Comparison of ENCODE assay signal across 12 cellular contexts in the genomic region with DNA sequence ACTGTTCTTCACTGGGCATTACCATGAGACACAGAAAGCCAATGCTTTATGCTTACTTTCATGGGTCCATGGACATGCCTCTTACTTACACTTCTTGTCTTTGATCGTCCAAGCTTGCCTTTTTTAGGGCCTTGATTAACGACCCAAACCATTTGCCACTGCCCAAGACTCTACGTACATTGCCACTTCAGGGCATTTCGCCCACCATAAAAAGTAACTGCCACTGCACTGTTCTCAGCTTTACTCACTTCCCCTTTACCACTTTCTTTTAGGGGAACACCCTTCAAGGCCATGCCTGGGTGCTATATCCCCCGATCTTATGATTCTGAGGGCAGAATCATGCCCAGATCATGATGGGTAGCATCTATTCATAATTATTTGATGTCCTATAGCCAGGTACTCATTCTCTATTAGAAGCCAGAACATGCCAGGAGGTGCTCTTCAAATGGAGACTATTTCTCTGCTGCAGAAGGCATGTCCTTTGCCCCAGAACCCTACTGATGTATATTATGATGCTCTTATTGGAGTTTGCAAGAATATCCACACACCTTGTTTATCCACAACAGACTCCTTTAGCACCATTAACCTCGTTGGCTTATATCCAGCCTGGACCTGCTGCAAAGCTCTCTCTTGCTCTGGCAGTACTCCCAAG.
A peak's percentile ranks its signal among the peaks of the same experiment; 100 is the strongest.
DNase-seq lines count a peak whose midpoint lies in the region; ATAC-seq, FAIRE-seq and TF ChIP-seq lines count a peak whose summit lies in the region.
"Had no signal": no experiment of that assay in that cellular context is flagged by ENCODE, and none has a peak within 500 bp of the region (broad histone marks: within the 10 kb centered on the region; RNA-seq: fewer than 3 reads in every experiment).

No MANE protein-coding gene starts in this region.

- H3K27ac ChIP-seq in K562 (ENCODE audit: extremely low read depth, low read depth, low read length) (no peak overlapping the region), Peyer's patch (no peak overlapping the region)
- H3K27ac ChIP-seq: KMS-11 had no signal

- H3K4me1 ChIP-seq in K562 (replicated peaks in 1 of 2; ENCODE audit: control insufficient read depth in 2 of 2, insufficient read depth in 2 of 2, low read length in 2 of 2) (no peaks in the 10 kb centered on the region), Peyer's patch (no peaks in the 10 kb centered on the region)

- H3K9me3 ChIP-seq in K562 (replicated peaks; ENCODE audit: control insufficient read depth, insufficient read depth, low read depth, low read length): no peaks in the 10 kb centered on the region
- no peaks in the 10 kb centered on the region for H3K9me3 ChIP-seq in Peyer's patch

- intact Hi-C loops in K562 (cut with micrococcal nuclease): no loop called here

- H3K36me3 ChIP-seq in K562 (ENCODE audit: control insufficient read depth, insufficient read depth, low read length) (no peaks in the 10 kb centered on the region), Peyer's patch (no peaks in the 10 kb centered on the region)

- peaks cover 12% of the 10 kb centered on the region for H3K4me1 Mint-ChIP-seq in endothelial cell (ENCODE audit: unreplicated experiment)

- no peaks in the 10 kb centered on the region for H3K9me1 ChIP-seq in K562 (ENCODE audit: control insufficient read depth, insufficient read depth, low read length)

- TF ChIP-seq CTCF in K562 (IDR thresholded peaks at IDR 0.05 in 2 of 3, conservative IDR thresholded peaks at IDR 0.05 in 1 of 3; ENCODE audit: insufficient read depth in 2 of 3, low read depth in 1 of 3, low read length in 3 of 3) (no peak), Peyer's patch (IDR thresholded peaks at IDR 0.05) (no peak), endothelial cell (IDR thresholded peaks at IDR 0.05; ENCODE audit: unreplicated experiment) (no peak)

- no peak for DNase-seq in K562 (ENCODE audit: extremely low read depth in 1 of 4, low spot score in 3 of 4)
- no peak for DNase-seq in Peyer's patch
- DNase-seq in HEK293T (ENCODE audit: extremely low spot score): no peak
- no peak for DNase-seq in endothelial cell (ENCODE audit: low spot score)
- DNase-seq in NCI-H2081 treated with DMSO at 0.1 percent for 48 hours (lab: John Stamatoyannopoulos, UW): no peak
- DNase-seq: stimulated activated naive CD4-positive, alpha-beta T cell treated with Interleukin-2 at 50 U/mL for 16 hours had no signal

- no peaks in the 10 kb centered on the region for H3K36me3 Mint-ChIP-seq in endothelial cell (ENCODE audit: low read depth, unreplicated experiment)

- no peaks in the 10 kb centered on the region for H4K20me1 ChIP-seq in K562 (replicated peaks; ENCODE audit: control insufficient read depth, insufficient read depth, low read length)

- H3K27me3 Mint-ChIP-seq in endothelial cell (ENCODE audit: unreplicated experiment): no peaks in the 10 kb centered on the region

- no peak overlapping the region for H3K9ac ChIP-seq in K562 (ENCODE audit: insufficient read depth in 1 of 2, low read depth in 2 of 2, low read length in 2 of 2)
- H3K9ac ChIP-seq: KMS-11 had no signal

- no peak for FAIRE-seq in K562 (lab: Jason Lieb, UNC)
- FAIRE-seq: endothelial cell of umbilical vein had no signal

- no peak overlapping the region for H3K4me3 Mint-ChIP-seq in endothelial cell (ENCODE audit: unreplicated experiment)
- H3K4me3 Mint-ChIP-seq: T-helper 1 cell treated with Interleukin-12 subunit alpha and Interleukin-12 subunit beta and Interleukin-4 antibody, amounts not matched to agents 30 μg/mL and 1 μg/mL, for 36 hours had no signal

- BruUV-seq in K562 (replicated peaks; lab: Mats Ljungman, UMichigan): no TSS peak

- peak; percentile 85 for ATAC-seq in GM18868 (IDR thresholded peaks at IDR 0.05; ENCODE audit: unreplicated experiment)
- peak; percentile 77 for ATAC-seq in GM21526 (IDR thresholded peaks at IDR 0.05; ENCODE audit: low FRiP score, unreplicated experiment)
- peak; percentile 78 for ATAC-seq in HG03108 (IDR thresholded peaks at IDR 0.05; ENCODE audit: unreplicated experiment)
- ATAC-seq in K562: no peak

- POLR2A ChIA-PET in K562 (lab: Yijun Ruan, JAX) (interaction anchor here (0.6 kb wide), 1 partner anchor 288 kb away, joined by 3 read pairs; no protein-coding TSS in a partner anchor), HEK293T (lab: Yijun Ruan, JAX) (no interaction called here)

- no peak for TF ChIP-seq EP300 in K562 (IDR thresholded peaks at IDR 0.05; ENCODE audit: low read length)

- TF ChIP-seq POLR2A in K562 (conservative IDR thresholded peaks at IDR 0.05) (no peak), Peyer's patch (IDR thresholded peaks at IDR 0.05) (no peak)

- in situ Hi-C loops in K562 (cut with MboI): no loop called here

- WGBS in K562 (ENCODE audit: insufficient coverage, low coverage, missing lambda C conversion rate): under 1% methylated on average over 6 of the region's 6 CpGs

- no peak overlapping the region for H3K4me2 ChIP-seq in K562 (ENCODE audit: insufficient read depth, low read length)
- H3K4me2 ChIP-seq: KMS-11 had no signal

- no peaks in the 10 kb centered on the region for H3K9me3 Mint-ChIP-seq in endothelial cell (ENCODE audit: unreplicated experiment)
- H3K9me3 Mint-ChIP-seq: T-helper 1 cell treated with Interleukin-12 subunit alpha and Interleukin-12 subunit beta and Interleukin-4 antibody, amounts not matched to agents 30 μg/mL and 1 μg/mL, for 36 hours had no signal

- CTCF ChIA-PET in K562 (lab: Yijun Ruan, JAX; ENCODE audit: low intra/inter-chr PET ratio): no interaction called here
- CTCF ChIA-PET in HEK293T (lab: Yijun Ruan, JAX): interaction anchor here (0.7 kb wide), 1 partner anchor 122 kb away, joined by 3 read pairs; no protein-coding TSS in a partner anchor

- no peak overlapping the region for H2AFZ ChIP-seq in K562 (ENCODE audit: low read depth, low read length)

- H3K27ac Mint-ChIP-seq in endothelial cell (ENCODE audit: unreplicated experiment): no peak overlapping the region
- H3K27ac Mint-ChIP-seq: T-helper 1 cell treated with Interleukin-12 subunit alpha and Interleukin-12 subunit beta and Interleukin-4 antibody, amounts not matched to agents 30 μg/mL and 1 μg/mL, for 36 hours had no signal

- no peaks in the 10 kb centered on the region; a peak in 2 of 5 replicates for H3K27me3 ChIP-seq in K562 (ENCODE audit: control insufficient read depth in 2 of 2, insufficient read depth in 2 of 2, low read length in 2 of 2)
- H3K27me3 ChIP-seq in Peyer's patch: no peaks in the 10 kb centered on the region

- no peak for TF ChIP-seq RAD21 in K562 (CRISPR knock-in tag; conservative IDR thresholded peaks at IDR 0.05 in 1 of 2, IDR thresholded peaks at IDR 0.05 in 1 of 2)

- H3K4me3 ChIP-seq in K562 (no peak overlapping the region), Peyer's patch (no peak overlapping the region)

- no peaks in the 10 kb centered on the region for H3K79me2 ChIP-seq in K562 (ENCODE audit: control insufficient read depth, insufficient read depth, low read length)

TF ChIP-seq in K562, 482 proteins besides CTCF, POLR2A, EP300 and RAD21:
- 0 out of 2 replicates have a peak, but pooled peaks have one; percentile 6 for TF ChIP-seq SPI1 (IDR thresholded peaks at IDR 0.05; ENCODE audit: borderline replicate concordance, low read depth, low read length)
- no peak for TF ChIP-seq ILF3 (IDR thresholded peaks at IDR 0.05; ENCODE audit: borderline replicate concordance)

TF ChIP-seq in HEK293T, 16 proteins besides CTCF, POLR2A, EP300 and RAD21:
- TF ChIP-seq LEF1 (IDR thresholded peaks at IDR 0.05; ENCODE audit: borderline replicate concordance): no peak
- no peak for TF ChIP-seq SUZ12 (IDR thresholded peaks at IDR 0.05)
- TF ChIP-seq TARDBP (IDR thresholded peaks at IDR 0.05): no peak
- no peak for TF ChIP-seq L3MBTL2 (conservative IDR thresholded peaks at IDR 0.05)
- no peak for TF ChIP-seq NFRKB (IDR thresholded peaks at IDR 0.05)
